In genomic region chr6:82246802-82247633, GRCh38 we compare ENCODE assay signal across 8 cellular contexts.
DNase-seq lines count a peak whose midpoint lies in the region; ATAC-seq lines count a peak whose summit lies in the region.

No MANE protein-coding gene starts in this region.

- H3K4me3 ChIP-seq in SK-N-MC = peak overlapping the region; percentile 98

- peak overlapping the region; percentile 62 for H3K27ac ChIP-seq in SK-N-MC

- DNase-seq in SHP77 (lab: John Stamatoyannopoulos, UW) (peak; percentile 56 to 70), SHP77 treated with DMSO at 0.1 percent for 48 hours (lab: John Stamatoyannopoulos, UW) (no peak), HUDEP-2 (lab: John Stamatoyannopoulos, UW; ENCODE audit: unreplicated experiment in 76 of 76) (peak in 47 of 76 experiments; percentile 12 to 92 (median 53)), SK-N-MC (ENCODE audit: low read depth, low spot score) (no peak), dedifferentiated amniotic fluid mesenchymal stem cell (ENCODE audit: extremely low spot score) (peak; percentile 62), left kidney (ENCODE audit: low read depth, low spot score) (peak; percentile 93)
- DNase-seq in stimulated activated naive CD4-positive, alpha-beta T cell treated with Interleukin-2 at 50 U/mL for 16 hours (lab: John Stamatoyannopoulos, UW) = peak; percentile 44

- peaks cover 31% of the 10 kb centered on the region for H3K36me3 ChIP-seq in SK-N-MC (ENCODE audit: insufficient read depth, low read length)

- H3K9ac ChIP-seq in SK-N-MC (ENCODE audit: insufficient read length) = peak overlapping the region; percentile 94

- ATAC-seq in GM21576 (IDR thresholded peaks at IDR 0.05; ENCODE audit: unreplicated experiment) = peak; percentile 45

- H3K9me3 ChIP-seq in SK-N-MC (ENCODE audit: low read depth, low read length) = peaks cover 5% of the 10 kb centered on the region; the same call in 1 of the 2 replicates

Comparison
In these comparisons a context has a peak if more than half of its experiments do, and no peak if none do; other contexts are left out.
1. DNase-seq: peak in SHP77 (2 of 2), HUDEP-2 (47 of 76), dedifferentiated amniotic fluid mesenchymal stem cell (single experiment), left kidney (single experiment) and stimulated activated naive CD4-positive, alpha-beta T cell treated with Interleukin-2 at 50 U/mL for 16 hours (single experiment); none in SHP77 treated with DMSO at 0.1 percent for 48 hours (single experiment) and SK-N-MC (single experiment).